ENCODE assay signal across 8 cellular contexts in genomic region chr7:98105942-98106544, GRCh38. TPM values are rescaled to one million over a fixed set of nuclear protein-coding genes. Genes with fewer than 3 reads are reported as not detected.
DNase-seq lines count a peak whose midpoint lies in the region; ATAC-seq lines count a peak whose summit lies in the region.

No MANE protein-coding gene starts in this region.

- H2BK5ac ChIP-seq in mesenchymal stem cell (ENCODE audit: low read depth, low read length, poor library complexity, severe bottlenecking): no peak overlapping the region

- peaks cover 3% of the 10 kb centered on the region for H3K4me1 ChIP-seq in mesenchymal stem cell (ENCODE audit: control insufficient read depth, insufficient read depth, low read depth, low read length)

- no peak overlapping the region for H3K18ac ChIP-seq in mesenchymal stem cell (ENCODE audit: low read depth in 1 of 2, low read length in 2 of 2)

- no peak overlapping the region for H4K91ac ChIP-seq in mesenchymal stem cell (ENCODE audit: low read length)

- H3K36me3 ChIP-seq in mesenchymal stem cell (ENCODE audit: control insufficient read depth in 1 of 2, insufficient read depth in 2 of 2, low read depth in 1 of 2, low read length in 2 of 2): peaks cover 0 to 3% of the 10 kb centered on the region in 2 experiments

- H2BK15ac ChIP-seq in mesenchymal stem cell (ENCODE audit: low read depth, poor library complexity, severe bottlenecking): no peak overlapping the region

- peak overlapping the region; percentile 88 for H3K27ac Mint-ChIP-seq in activated naive CD8-positive, alpha-beta T cell

- peaks cover 9% of the 10 kb centered on the region for H3K79me1 ChIP-seq in mesenchymal stem cell (replicated peaks; ENCODE audit: low read length, poor library complexity, severe bottlenecking)

- H2BK120ac ChIP-seq in mesenchymal stem cell (ENCODE audit: low read depth, low read length): no peak overlapping the region

- ATAC-seq in GM18870 (IDR thresholded peaks at IDR 0.05; ENCODE audit: unreplicated experiment) (peak; percentile 23), HG03571 (IDR thresholded peaks at IDR 0.05; ENCODE audit: unreplicated experiment) (peak; percentile 6), GM19328 (IDR thresholded peaks at IDR 0.05; ENCODE audit: unreplicated experiment) (no peak)

- DNase-seq in pons (ENCODE audit: low spot score): peak; percentile 32
- DNase-seq in activated gamma-delta T cell treated with Interleukin-2 at 50 U/mL for 16 hours: no peak
- no peak for DNase-seq in NCI-H1930 (lab: John Stamatoyannopoulos, UW)
- no peak for DNase-seq in mesenchymal stem cell

- no peak overlapping the region for H2BK12ac ChIP-seq in mesenchymal stem cell (ENCODE audit: low read length in 2 of 2)

- H3K27me3 Mint-ChIP-seq in activated naive CD8-positive, alpha-beta T cell: peaks cover 4% of the 10 kb centered on the region

- H3K27ac ChIP-seq in mesenchymal stem cell (ENCODE audit: low read length, poor library complexity, severe bottlenecking): no peak overlapping the region

- no peak overlapping the region for H3K14ac ChIP-seq in mesenchymal stem cell (ENCODE audit: low read length in 2 of 2)

- H3K4me3 Mint-ChIP-seq in activated naive CD8-positive, alpha-beta T cell: peak overlapping the region; percentile 98

- H3K4me1 Mint-ChIP-seq in activated naive CD8-positive, alpha-beta T cell (ENCODE audit: low read depth): peaks cover 40% of the 10 kb centered on the region

- peaks cover 4% of the 10 kb centered on the region for H3K9me3 Mint-ChIP-seq in activated naive CD8-positive, alpha-beta T cell (ENCODE audit: low read depth)

- no peak overlapping the region for H3K4me2 ChIP-seq in mesenchymal stem cell (ENCODE audit: low read length, poor library complexity, severe bottlenecking)

- H3K27me3 ChIP-seq in mesenchymal stem cell (ENCODE audit: control insufficient read depth in 1 of 2, insufficient read depth in 1 of 2, low read length in 2 of 2): no peaks in the 10 kb centered on the region

- no peak overlapping the region for H3K9ac ChIP-seq in mesenchymal stem cell (ENCODE audit: low read length)

- H3K4me3 ChIP-seq in mesenchymal stem cell (ENCODE audit: insufficient read depth in 1 of 2, low read depth in 1 of 2, low read length in 2 of 2): no peak overlapping the region

- WGBS in mesenchymal stem cell: 79% methylated on average over 6 of the region's 6 CpGs

- no peak overlapping the region for H2AFZ ChIP-seq in mesenchymal stem cell (ENCODE audit: low read depth, low read length)

- no peak overlapping the region for H4K8ac ChIP-seq in mesenchymal stem cell (ENCODE audit: low read length)

- no peak overlapping the region for H2AK5ac ChIP-seq in mesenchymal stem cell (ENCODE audit: low read length, severe bottlenecking)

- H3K36me3 Mint-ChIP-seq in activated naive CD8-positive, alpha-beta T cell: no peaks in the 10 kb centered on the region

- peaks cover 5% of the 10 kb centered on the region for H3K9me3 ChIP-seq in mesenchymal stem cell (ENCODE audit: control insufficient read depth, low read length)

- H3K23ac ChIP-seq in mesenchymal stem cell (ENCODE audit: low read length in 2 of 2): no peak overlapping the region

- no peak overlapping the region for H3K4ac ChIP-seq in mesenchymal stem cell (ENCODE audit: low read depth in 1 of 2, low read length in 2 of 2)

RNA-seq across cellular contexts. Expression of gene LMTK2, which starts 0.6 kb away (rescaled TPM):
- 4.3 TPM for polyA plus RNA-seq in mesenchymal stem cell (2013, experiment 1 of 2)
- 4.1 TPM for polyA plus RNA-seq in mesenchymal stem cell (2013, experiment 2 of 2)
